ENCODE assay signal across 16 cellular contexts in the genomic region with DNA sequence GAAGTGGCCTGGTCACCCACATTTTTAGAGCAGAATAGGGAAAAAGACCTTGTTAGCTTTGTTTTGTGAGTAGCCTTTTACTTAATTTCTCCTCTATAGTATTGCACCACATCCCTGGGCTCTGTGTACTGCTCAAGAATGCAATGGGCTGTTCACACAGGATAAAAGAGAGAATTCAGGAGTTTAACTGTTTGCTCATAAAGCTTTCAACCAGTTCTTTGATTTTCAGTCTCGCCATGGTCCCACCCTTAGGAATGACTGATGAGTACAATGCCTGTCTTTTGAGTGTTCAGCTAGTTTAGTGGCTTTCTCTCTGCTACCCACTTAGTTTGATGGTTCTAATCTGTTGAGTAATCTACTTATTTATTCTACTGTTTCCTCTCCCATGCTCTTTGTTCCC.
"Had no signal": no experiment of that assay in that cellular context is flagged by ENCODE, and none has a peak within 500 bp of the region (broad histone marks: within the 10 kb centered on the region; RNA-seq: fewer than 3 reads in every experiment).

No MANE protein-coding gene starts in this region.

- H3K4me1 Mint-ChIP-seq: activated naive CD8-positive, alpha-beta T cell treated with anti-CD3 and anti-CD28 coated beads, Interleukin-2, amount 50 U/mL, for 24 hours; activated T-helper 17 cell treated with anti-CD3 and anti-CD28 coated beads, Interleukin-2, amount 50 U/mL, for 72 hours had no signal

- ATAC-seq: activated naive CD8-positive, alpha-beta T cell treated with anti-CD3 and anti-CD28 coated beads, Interleukin-2, amount 50 U/mL, for 24 hours; activated T-helper 17 cell treated with anti-CD3 and anti-CD28 coated beads, Interleukin-2, amount 50 U/mL, for 72 hours; esophagus mucosa; stimulated activated naive CD8-positive, alpha-beta T cell treated with anti-CD3 and anti-CD28 coated beads, Interleukin-15, Interleukin-2, amounts not matched to agents 100 U/mL and 50 U/mL, for 24 hours had no signal

- H3K27ac ChIP-seq: ascending aorta, transverse colon had no signal

- H3K4me3 Mint-ChIP-seq: activated naive CD4-positive, alpha-beta T cell treated with anti-CD3 and anti-CD28 coated beads for 36 hours; activated naive CD8-positive, alpha-beta T cell treated with anti-CD3 and anti-CD28 coated beads, Interleukin-2, amount 50 U/mL, for 24 hours; activated T-helper 17 cell treated with anti-CD3 and anti-CD28 coated beads, Interleukin-2, amount 50 U/mL, for 72 hours; neural crest cell had no signal

- DNase-seq: activated CD4-positive, alpha-beta T cell treated with anti-CD3 and anti-CD28 coated beads, Interleukin-2, amount 50 U/mL, for 4 hours; activated CD4-positive, CD25-positive, alpha-beta regulatory T cell treated with anti-CD3 and anti-CD28 coated beads, Interleukin-2, amount 50 U/mL, for 72 hours; activated naive CD4-positive, alpha-beta T cell treated with anti-CD3 and anti-CD28 coated beads for 36 hours; activated naive CD8-positive, alpha-beta T cell treated with anti-CD3 and anti-CD28 coated beads, Interleukin-2, amount 50 U/mL, for 24 hours; hypothalamus; kidney glomerular epithelial cell; mesenchymal stem cell; SK-N-SH; stimulated activated CD4-positive, alpha-beta T cell treated with anti-CD3 and anti-CD28 coated beads, Interleukin-4, amount 100 ng/mL, for 24 hours; stimulated activated CD8-positive, alpha-beta memory T cell treated with anti-CD3 and anti-CD28 coated beads, Interleukin-4, amount 100 ng/mL, for 48 hours; stimulated activated naive CD8-positive, alpha-beta T cell treated with anti-CD3 and anti-CD28 coated beads, Interleukin-15, Interleukin-2, amounts not matched to agents 100 U/mL and 50 U/mL, for 24 hours; transverse colon had no signal

- H3K27ac Mint-ChIP-seq: activated naive CD4-positive, alpha-beta T cell treated with anti-CD3 and anti-CD28 coated beads for 36 hours; activated naive CD8-positive, alpha-beta T cell treated with anti-CD3 and anti-CD28 coated beads, Interleukin-2, amount 50 U/mL, for 24 hours; activated T-helper 17 cell treated with anti-CD3 and anti-CD28 coated beads, Interleukin-2, amount 50 U/mL, for 72 hours had no signal

- H3K4me3 ChIP-seq: ascending aorta, transverse colon had no signal

- H3K27me3 ChIP-seq: ascending aorta, transverse colon had no signal

- H3K4me1 ChIP-seq: ascending aorta, transverse colon had no signal

- H3K9me3 ChIP-seq: ascending aorta, SK-N-SH, transverse colon had no signal

- H3K36me3 ChIP-seq: ascending aorta, transverse colon had no signal

- H3K9me3 Mint-ChIP-seq: activated naive CD4-positive, alpha-beta T cell treated with anti-CD3 and anti-CD28 coated beads for 36 hours; activated naive CD8-positive, alpha-beta T cell treated with anti-CD3 and anti-CD28 coated beads, Interleukin-2, amount 50 U/mL, for 24 hours; activated T-helper 17 cell treated with anti-CD3 and anti-CD28 coated beads, Interleukin-2, amount 50 U/mL, for 72 hours; neural crest cell had no signal
